13 cellular contexts compared by ENCODE assay signal in genomic region chrX:132948648-132949260, GRCh38. TPM values are rescaled to one million over a fixed set of nuclear protein-coding genes. Genes with fewer than 3 reads are reported as not detected.
DNase-seq lines count a peak whose midpoint lies in the region; ATAC-seq, FAIRE-seq and TF ChIP-seq lines count a peak whose summit lies in the region.
"Had no signal": no experiment of that assay in that cellular context is flagged by ENCODE, and none has a peak within 500 bp of the region (broad histone marks: within the 10 kb centered on the region; RNA-seq: fewer than 3 reads in every experiment).

No MANE protein-coding gene starts in this region.

- no peaks in the 10 kb centered on the region for H4K20me1 ChIP-seq in endothelial cell of umbilical vein (replicated peaks; ENCODE audit: control insufficient read depth, extremely low read depth, insufficient read depth, low read length)

- peaks cover 6% of the 10 kb centered on the region for H3K36me3 Mint-ChIP-seq in MCF 10A (ENCODE audit: insufficient read depth, unreplicated experiment)
- H3K36me3 Mint-ChIP-seq in activated CD8-positive, alpha-beta memory T cell treated with anti-CD3 and anti-CD28 coated beads, Interleukin-2, amount 10 ng/mL, durations not matched to agents 7 days and 5 days = no peaks in the 10 kb centered on the region

- H3K27ac Mint-ChIP-seq in MCF 10A (ENCODE audit: low read depth, unreplicated experiment) = no peak overlapping the region
- no peak overlapping the region for H3K27ac Mint-ChIP-seq in activated CD8-positive, alpha-beta memory T cell treated with anti-CD3 and anti-CD28 coated beads, Interleukin-2, amount 10 ng/mL, durations not matched to agents 7 days and 5 days

- peaks cover 3% of the 10 kb centered on the region for H3K4me1 Mint-ChIP-seq in MCF 10A (ENCODE audit: insufficient read depth, unreplicated experiment)
- no peaks in the 10 kb centered on the region for H3K4me1 Mint-ChIP-seq in activated CD8-positive, alpha-beta memory T cell treated with anti-CD3 and anti-CD28 coated beads, Interleukin-2, amount 10 ng/mL, durations not matched to agents 7 days and 5 days

- BruUV-seq in MCF 10A (replicated peaks; lab: Mats Ljungman, UMichigan) (no TSS peak), endothelial cell of umbilical vein (replicated peaks; lab: Mats Ljungman, UMichigan) (no TSS peak)

- H3K9ac ChIP-seq in endothelial cell of umbilical vein (replicated peaks; ENCODE audit: extremely low read depth, insufficient read depth, low read length) = no peak overlapping the region

- CTCF ChIA-PET in MCF 10A (lab: Yijun Ruan, JAX) (interaction anchor here (0.6 to 1.4 kb wide), 8 partner anchors 9 to 705 kb away, joined by 3 read pairs; no protein-coding TSS in a partner anchor), endothelial cell of umbilical vein (lab: Charles Lee) (interaction anchor here (0.6 to 1.4 kb wide), 6 partner anchors 8 to 208 kb away, joined by 3 to 7 read pairs (median 3); no protein-coding TSS in a partner anchor)
- CTCF ChIA-PET in activated CD8-positive, alpha-beta memory T cell treated with anti-CD3 and anti-CD28 coated beads, Interleukin-2, amount 10 ng/mL, durations not matched to agents 7 days and 5 days (lab: Charles Lee) = no interaction called here

- TF ChIP-seq POLR2A in breast epithelium (IDR thresholded peaks at IDR 0.05) (no peak), endothelial cell of umbilical vein (IDR thresholded peaks at IDR 0.05; ENCODE audit: low read depth, low read length) (no peak)

- H3K36me3 ChIP-seq in breast epithelium = no peaks in the 10 kb centered on the region
- no peaks in the 10 kb centered on the region for H3K36me3 ChIP-seq in endothelial cell of umbilical vein (ENCODE audit: control insufficient read depth in 2 of 2, extremely low read depth in 1 of 2, insufficient read depth in 2 of 2, low read length in 2 of 2)
- H3K36me3 ChIP-seq: left ventricle myocardium inferior had no signal

- intact Hi-C loops in MCF 10A (cut with micrococcal nuclease) (no loop called here), breast epithelium (cut with DNase I; ENCODE audit: low total_unique reads) (no loop called here), endothelial cell of umbilical vein (cut with micrococcal nuclease) (no loop called here)

- H3K9me1 ChIP-seq in endothelial cell of umbilical vein (replicated peaks; ENCODE audit: control insufficient read depth, extremely low read depth, insufficient read depth, low read length) = no peaks in the 10 kb centered on the region

- H3K4me3 ChIP-seq in breast epithelium (no peak overlapping the region), endothelial cell of umbilical vein (replicated peaks in 1 of 3; ENCODE audit: insufficient read depth in 1 of 3, low read depth in 1 of 3, low read length in 3 of 3) (no peak overlapping the region)
- H3K4me3 ChIP-seq: left ventricle myocardium inferior had no signal

- dilution Hi-C loops in endothelial cell of umbilical vein (cut with MboI; ENCODE audit: extremely low pct_ligation_motif_present, low sequenced_read_pairs) = no loop called here

- H2AFZ ChIP-seq in endothelial cell of umbilical vein (ENCODE audit: low read depth, low read length) = no peak overlapping the region

- POLR2A ChIA-PET in MCF 10A (lab: Yijun Ruan, JAX) = no interaction called here
- POLR2A ChIA-PET in endothelial cell of umbilical vein (lab: Charles Lee) = no interaction called here

- no peak for FAIRE-seq in endothelial cell of umbilical vein (lab: Jason Lieb, UNC)

- H3K79me2 ChIP-seq in endothelial cell of umbilical vein (ENCODE audit: control insufficient read depth, insufficient read depth, low read length) = no peaks in the 10 kb centered on the region

- H3K4me1 ChIP-seq in breast epithelium = no peaks in the 10 kb centered on the region
- no peaks in the 10 kb centered on the region for H3K4me1 ChIP-seq in endothelial cell of umbilical vein (ENCODE audit: control insufficient read depth, extremely low read depth, insufficient read depth, low read length)
- H3K4me1 ChIP-seq: left ventricle myocardium inferior had no signal

- H3K27ac ChIP-seq in breast epithelium = no peak overlapping the region
- no peak overlapping the region for H3K27ac ChIP-seq in endothelial cell of umbilical vein (ENCODE audit: insufficient read depth, low read depth, low read length)
- H3K27ac ChIP-seq: left ventricle myocardium inferior had no signal

- peak; percentile 41 for DNase-seq in MCF 10A (ENCODE audit: unreplicated experiment)
- no peak for DNase-seq in breast epithelium (ENCODE audit: low spot score in 2 of 2)
- DNase-seq in NAMALWA (ENCODE audit: low spot score) = peak; percentile 35
- no peak for DNase-seq in endothelial cell of umbilical vein (ENCODE audit: low read depth, low spot score)
- no peak for DNase-seq in activated CD8-positive, alpha-beta memory T cell treated with anti-CD3 and anti-CD28 coated beads, Interleukin-2, amount 10 ng/mL, durations not matched to agents 7 days and 5 days
- DNase-seq in T-helper 9 cell = no peak
- no peak for DNase-seq in anterior cingulate cortex (lab: John Stamatoyannopoulos, UW)
- no peak for DNase-seq in NCI-H146 (lab: John Stamatoyannopoulos, UW)
- DNase-seq: left ventricle myocardium inferior, NCI-H1105 treated with DMSO at 0.1 percent for 48 hours, T-helper 2 cell had no signal

- no peaks in the 10 kb centered on the region for H3K9me3 Mint-ChIP-seq in MCF 10A (ENCODE audit: unreplicated experiment)
- H3K9me3 Mint-ChIP-seq in activated CD8-positive, alpha-beta memory T cell treated with anti-CD3 and anti-CD28 coated beads, Interleukin-2, amount 10 ng/mL, durations not matched to agents 7 days and 5 days (ENCODE audit: low read depth) = no peaks in the 10 kb centered on the region

- H3K27me3 ChIP-seq in breast epithelium = peaks cover 0 to 19% of the 10 kb centered on the region in 2 donors
- no peaks in the 10 kb centered on the region for H3K27me3 ChIP-seq in endothelial cell of umbilical vein (ENCODE audit: control insufficient read depth in 2 of 2, insufficient read depth in 2 of 2, low read length in 2 of 2)

- H3K9me3 ChIP-seq in breast epithelium = no peaks in the 10 kb centered on the region
- H3K9me3 ChIP-seq in endothelial cell of umbilical vein (replicated peaks; ENCODE audit: control insufficient read depth, insufficient read depth, low read length) = no peaks in the 10 kb centered on the region
- H3K9me3 ChIP-seq: left ventricle myocardium inferior had no signal

- no peak overlapping the region for H3K4me2 ChIP-seq in endothelial cell of umbilical vein (ENCODE audit: insufficient read depth, low read length)

- no peak for ATAC-seq in activated CD8-positive, alpha-beta memory T cell treated with anti-CD3 and anti-CD28 coated beads, Interleukin-2, amount 10 ng/mL, durations not matched to agents 7 days and 5 days

- peaks cover 29% of the 10 kb centered on the region for H3K27me3 Mint-ChIP-seq in MCF 10A (ENCODE audit: insufficient read depth, unreplicated experiment)
- H3K27me3 Mint-ChIP-seq in activated CD8-positive, alpha-beta memory T cell treated with anti-CD3 and anti-CD28 coated beads, Interleukin-2, amount 10 ng/mL, durations not matched to agents 7 days and 5 days = peaks cover 10% of the 10 kb centered on the region

- TF ChIP-seq CTCF in MCF 10A (IDR thresholded peaks at IDR 0.05; ENCODE audit: unreplicated experiment) = peak; percentile 11
- no peak for TF ChIP-seq CTCF in breast epithelium (IDR thresholded peaks at IDR 0.05)
- peak; percentile 9 to 29 for TF ChIP-seq CTCF in endothelial cell of umbilical vein (IDR thresholded peaks at IDR 0.05; ENCODE audit: extremely low read depth in 1 of 2, insufficient read depth in 1 of 2, low read depth in 1 of 2, low read length in 2 of 2)

- no peak overlapping the region for H3K4me3 Mint-ChIP-seq in MCF 10A (ENCODE audit: unreplicated experiment)
- no peak overlapping the region for H3K4me3 Mint-ChIP-seq in activated CD8-positive, alpha-beta memory T cell treated with anti-CD3 and anti-CD28 coated beads, Interleukin-2, amount 10 ng/mL, durations not matched to agents 7 days and 5 days

TF ChIP-seq in endothelial cell of umbilical vein, 7 proteins besides CTCF, POLR2A, EP300 and RAD21:
- TF ChIP-seq GATA2 (IDR thresholded peaks at IDR 0.05; ENCODE audit: insufficient read depth, insufficient read length, low read depth, low read length) (no peak), MYC (IDR thresholded peaks at IDR 0.05; ENCODE audit: low read depth, low read length) (no peak), MAX (IDR thresholded peaks at IDR 0.05; ENCODE audit: insufficient read depth, insufficient read length) (no peak), POLR2AphosphoS5 (IDR thresholded peaks at IDR 0.05; ENCODE audit: insufficient read depth, low read depth, low read length) (no peak), EZH2 (IDR thresholded peaks at IDR 0.05; ENCODE audit: borderline replicate concordance, low read depth, low read length, severe bottlenecking) (no peak), FOS (IDR thresholded peaks at IDR 0.05; ENCODE audit: borderline replicate concordance, insufficient read depth, low read length) (no peak), JUN (IDR thresholded peaks at IDR 0.05; ENCODE audit: borderline replicate concordance, insufficient read depth, insufficient read length, low read depth) (no peak)

RNA-seq across cellular contexts. Expression of gene HS6ST2, which starts 9.7 kb away (rescaled TPM):
- total RNA-seq in MCF 10A (2022) = 23.9 and 26.1 TPM in 2 replicates
- 1 to 10 TPM in 2 of 3 donors, under 1 TPM in 1; 0.32 to 1.3 (median 1.2) TPM for total RNA-seq in breast epithelium
- total RNA-seq in endothelial cell of umbilical vein = 0.49 and 0.55 TPM in 2 replicates
- 0.84 and 1.1 TPM in 2 replicates for polyA plus RNA-seq in endothelial cell of umbilical vein
- polyA plus RNA-seq in endothelial cell of umbilical vein (2011; cell fraction: cytosol; rRNA removed) = 0.39 and 0.59 TPM in 2 replicates
- 0.38 and 0.70 TPM in 2 replicates for polyA plus RNA-seq in endothelial cell of umbilical vein (2011; cell fraction: nucleus; rRNA removed)
- polyA plus RNA-seq in endothelial cell of umbilical vein (2012) = 0.29 and 0.44 TPM in 2 replicates
- polyA minus RNA-seq in endothelial cell of umbilical vein = 2.3 and 2.7 TPM in 2 replicates
- 34.6 TPM for polyA minus RNA-seq in endothelial cell of umbilical vein (2011; cell fraction: cytosol; rRNA and poly(A)+ RNA removed)
- 0.38 and 1.3 TPM in 2 replicates for polyA minus RNA-seq in endothelial cell of umbilical vein (2011; cell fraction: nucleus; rRNA and poly(A)+ RNA removed)
- under 1 TPM in 1 of 2 experiments, not detected in 1; 0.14 TPM for total RNA-seq in activated CD8-positive, alpha-beta memory T cell treated with anti-CD3 and anti-CD28 coated beads, Interleukin-2, amount 10 ng/mL, durations not matched to agents 7 days and 5 days
- total RNA-seq: osteoblast had no signal
- polyA plus RNA-seq: BJ had no signal

Comparison
In these comparisons a context has a peak if more than half of its experiments do, and no peak if none do; other contexts are left out.
1. DNase-seq: peak in MCF 10A (single experiment) and NAMALWA (single experiment); none in breast epithelium (0 of 2), endothelial cell of umbilical vein (single experiment), activated CD8-positive, alpha-beta memory T cell treated with anti-CD3 and anti-CD28 coated beads, Interleukin-2, amount 10 ng/mL, durations not matched to agents 7 days and 5 days (single experiment), T-helper 9 cell (single experiment), anterior cingulate cortex (0 of 58) and NCI-H146 (single experiment).
2. CTCF ChIP-seq: peak in MCF 10A (single experiment) and endothelial cell of umbilical vein (2 of 2); none in breast epithelium (0 of 3).
3. RNA of gene HS6ST2, which starts 9.7 kb away (total RNA-seq): 23.9 to 26.1 TPM in MCF 10A; 0.32 to 1.3 TPM in breast epithelium, 0.49 to 0.55 TPM in endothelial cell of umbilical vein and 0.14 TPM in activated CD8-positive, alpha-beta memory T cell treated with anti-CD3 and anti-CD28 coated beads, Interleukin-2, amount 10 ng/mL, durations not matched to agents 7 days and 5 days; every median in the first group is over 10 times any median in the second.